In the genomic region with DNA sequence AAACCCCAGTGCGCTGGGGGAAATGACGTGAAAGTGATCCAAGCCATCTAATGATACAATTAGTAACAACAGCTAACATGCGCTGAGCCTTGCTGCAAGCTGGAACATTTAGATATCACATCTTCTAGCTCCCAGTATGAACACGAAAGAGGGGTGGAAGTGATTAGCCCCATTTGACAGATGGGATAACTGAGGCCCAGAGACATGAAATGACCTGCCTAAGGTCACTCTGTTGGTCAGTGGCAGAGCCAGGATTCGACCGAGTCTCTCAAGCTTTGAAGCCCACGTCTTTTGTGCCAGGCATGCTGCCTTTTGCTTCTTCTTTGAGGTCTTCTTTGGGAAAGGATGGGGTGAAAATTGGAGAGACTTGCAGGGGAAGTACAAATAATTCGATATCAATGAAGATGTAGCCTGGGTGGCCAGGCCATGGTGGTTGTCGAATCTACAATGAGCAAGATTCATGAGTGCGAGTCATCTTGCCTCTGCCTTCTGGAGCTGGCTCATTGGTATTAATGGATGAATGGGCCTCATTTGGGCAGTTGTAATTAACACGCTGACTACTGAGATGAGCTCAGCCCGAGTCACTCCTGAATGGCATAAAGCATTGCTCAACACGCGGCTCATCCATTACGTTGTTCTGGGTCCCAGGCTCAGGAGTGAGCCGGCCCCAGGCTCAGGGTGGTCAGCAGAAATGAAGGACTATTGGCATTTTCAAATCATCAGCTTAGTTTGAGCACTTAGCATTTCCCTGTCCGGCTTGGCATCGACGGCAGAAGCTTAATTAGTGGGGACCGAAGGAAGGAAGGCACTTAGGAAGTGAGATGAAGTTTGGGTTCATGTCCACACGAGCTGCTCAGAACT, we compare ENCODE assay signal across 17 cellular contexts. TPM values are rescaled to one million over a fixed set of nuclear protein-coding genes. Genes with fewer than 3 reads are reported as not detected.
DNase-seq lines count a peak whose midpoint lies in the region; ATAC-seq and TF ChIP-seq lines count a peak whose summit lies in the region.
"Had no signal": no experiment of that assay in that cellular context is flagged by ENCODE, and none has a peak within 500 bp of the region (broad histone marks: within the 10 kb centered on the region; RNA-seq: fewer than 3 reads in every experiment).

No MANE protein-coding gene starts in this region.

- H3K4me2 ChIP-seq in mammary epithelial cell (ENCODE audit: insufficient read depth, low read depth, low read length) = no peak overlapping the region
- H3K4me2 ChIP-seq: A549 had no signal

- no peak overlapping the region for H3K9ac ChIP-seq in mammary epithelial cell (ENCODE audit: insufficient read depth, low read length)

- CTCF ChIA-PET in mammary epithelial cell (lab: Charles Lee; ENCODE audit: low non-redundant PET) = interaction anchor here (0.6 to 0.8 kb wide), 2 partner anchors 388 to 436 kb away, joined by 3 to 4 read pairs; no protein-coding TSS in a partner anchor

- H3K79me2 ChIP-seq in mammary epithelial cell (ENCODE audit: insufficient read depth, low read length) = no peaks in the 10 kb centered on the region

- H4K20me1 ChIP-seq in mammary epithelial cell (ENCODE audit: insufficient read depth, low read length) = no peaks in the 10 kb centered on the region

- H3K9me3 ChIP-seq in mammary epithelial cell (replicated peaks; ENCODE audit: insufficient read depth, low read length) (no peaks in the 10 kb centered on the region), breast epithelium (no peaks in the 10 kb centered on the region)
- H3K9me3 ChIP-seq: A549, neutrophil, stomach had no signal

- no peaks in the 10 kb centered on the region for H3K27me3 ChIP-seq in mammary epithelial cell (ENCODE audit: insufficient read depth, low read length)
- no peaks in the 10 kb centered on the region for H3K27me3 ChIP-seq in breast epithelium

- TF ChIP-seq CTCF in mammary epithelial cell (conservative IDR thresholded peaks at IDR 0.05 in 1 of 2, IDR thresholded peaks at IDR 0.05 in 1 of 2; ENCODE audit: extremely low read depth in 1 of 2, insufficient read depth in 1 of 2, low read depth in 1 of 2, low read length in 2 of 2) (no peak), breast epithelium (IDR thresholded peaks at IDR 0.05) (no peak)

- 73% methylated on average over 16 of the region's 21 CpGs for WGBS in mammary epithelial cell (ENCODE audit: low coverage, missing lambda C conversion rate)

- DNase-seq in mammary epithelial cell (peak; percentile 62), breast epithelium (ENCODE audit: low spot score in 2 of 2) (no peak), fibroblast of peridontal ligament (ENCODE audit: extremely low read depth) (peak; percentile 12), NCI-H2029 treated with DMSO at 0.1 percent for 48 hours (lab: John Stamatoyannopoulos, UW) (no peak), NCI-H2081 treated with DMSO at 0.1 percent for 48 hours (lab: John Stamatoyannopoulos, UW) (no peak)
- no peak for DNase-seq in stimulated activated CD4-positive, alpha-beta T cell treated with anti-CD3 and anti-CD28 coated beads, Interleukin-2, amount 100 ng/mL, for 24 hours
- DNase-seq: activated CD4-positive, CD25-positive, alpha-beta regulatory T cell; cerebellar nuclear complex; COR-L47; H7; NCI-H2171; stomach had no signal

- H3K27ac ChIP-seq in mammary epithelial cell (ENCODE audit: insufficient read depth, low read depth, low read length) (no peak overlapping the region), breast epithelium (no peak overlapping the region)
- H3K27ac ChIP-seq: A549, neutrophil, skin epidermis, stomach had no signal

- H2AFZ ChIP-seq in mammary epithelial cell (ENCODE audit: low read depth, low read length) = no peak overlapping the region

- dilution Hi-C loops in mammary epithelial cell (cut with HindIII; ENCODE audit: low sequenced_read_pairs) = loop anchor here (25.0 kb wide), 1 partner anchor 375 kb away; no protein-coding TSS in a partner anchor

- H3K4me1 ChIP-seq in mammary epithelial cell (ENCODE audit: insufficient read depth, low read length) = no peaks in the 10 kb centered on the region
- H3K4me1 ChIP-seq in breast epithelium = no peaks in the 10 kb centered on the region

- intact Hi-C loops in mammary epithelial cell (cut with micrococcal nuclease) = no loop called here
- intact Hi-C loops in breast epithelium (cut with DNase I; ENCODE audit: low total_unique reads) = no loop called here

- in situ Hi-C loops in mammary epithelial cell (cut with MboI; ENCODE audit: low sequenced_read_pairs in 2 of 2) = loop anchor here (25.0 kb wide), 2 partner anchors 375 to 800 kb away; no protein-coding TSS in a partner anchor

- no peak overlapping the region for H3K4me3 ChIP-seq in mammary epithelial cell (replicated peaks in 1 of 3; ENCODE audit: insufficient read depth in 1 of 3, low read depth in 2 of 3, low read length in 3 of 3)
- no peak overlapping the region for H3K4me3 ChIP-seq in breast epithelium
- H3K4me3 ChIP-seq: A549, skin epidermis, stomach had no signal

- TF ChIP-seq POLR2A in breast epithelium (IDR thresholded peaks at IDR 0.05) = no peak

- no TSS peak for BruUV-seq in mammary epithelial cell (replicated peaks; lab: Mats Ljungman, UMichigan)

- H3K36me3 ChIP-seq in mammary epithelial cell (ENCODE audit: insufficient read depth, low read length) (no peaks in the 10 kb centered on the region), breast epithelium (no peaks in the 10 kb centered on the region)
- H3K36me3 ChIP-seq: neutrophil, stomach had no signal

- ATAC-seq in SK-N-SH treated with all-trans-retinoic acid at 6 μM for 48 hours (peak; percentile 34; the same call in 2 of the 3 replicates), GM18498 (IDR thresholded peaks at IDR 0.05; ENCODE audit: unreplicated experiment) (no peak)
- ATAC-seq: A549 had no signal

TF ChIP-seq in SK-N-SH treated with all-trans-retinoic acid at 6 μM for 48 hours, 23 proteins besides CTCF, POLR2A, EP300 and RAD21 (continues in another document):
- TF ChIP-seq ZFP30 (CRISPR knock-in tag; IDR thresholded peaks at IDR 0.05) (no peak), ZFP3 (CRISPR knock-in tag; IDR thresholded peaks at IDR 0.05) (no peak), GLIS3 (CRISPR knock-in tag; IDR thresholded peaks at IDR 0.05) (no peak), TOX (CRISPR knock-in tag; IDR thresholded peaks at IDR 0.05; ENCODE audit: borderline replicate concordance) (no peak), PPARA (CRISPR knock-in tag; IDR thresholded peaks at IDR 0.05; ENCODE audit: borderline replicate concordance) (no peak), TCF4 (CRISPR knock-in tag; IDR thresholded peaks at IDR 0.05; ENCODE audit: borderline replicate concordance) (no peak), CSDC2 (CRISPR knock-in tag; IDR thresholded peaks at IDR 0.05) (no peak), ZNF70 (CRISPR knock-in tag; IDR thresholded peaks at IDR 0.05) (no peak)
- TF ChIP-seq, protein P1, sequence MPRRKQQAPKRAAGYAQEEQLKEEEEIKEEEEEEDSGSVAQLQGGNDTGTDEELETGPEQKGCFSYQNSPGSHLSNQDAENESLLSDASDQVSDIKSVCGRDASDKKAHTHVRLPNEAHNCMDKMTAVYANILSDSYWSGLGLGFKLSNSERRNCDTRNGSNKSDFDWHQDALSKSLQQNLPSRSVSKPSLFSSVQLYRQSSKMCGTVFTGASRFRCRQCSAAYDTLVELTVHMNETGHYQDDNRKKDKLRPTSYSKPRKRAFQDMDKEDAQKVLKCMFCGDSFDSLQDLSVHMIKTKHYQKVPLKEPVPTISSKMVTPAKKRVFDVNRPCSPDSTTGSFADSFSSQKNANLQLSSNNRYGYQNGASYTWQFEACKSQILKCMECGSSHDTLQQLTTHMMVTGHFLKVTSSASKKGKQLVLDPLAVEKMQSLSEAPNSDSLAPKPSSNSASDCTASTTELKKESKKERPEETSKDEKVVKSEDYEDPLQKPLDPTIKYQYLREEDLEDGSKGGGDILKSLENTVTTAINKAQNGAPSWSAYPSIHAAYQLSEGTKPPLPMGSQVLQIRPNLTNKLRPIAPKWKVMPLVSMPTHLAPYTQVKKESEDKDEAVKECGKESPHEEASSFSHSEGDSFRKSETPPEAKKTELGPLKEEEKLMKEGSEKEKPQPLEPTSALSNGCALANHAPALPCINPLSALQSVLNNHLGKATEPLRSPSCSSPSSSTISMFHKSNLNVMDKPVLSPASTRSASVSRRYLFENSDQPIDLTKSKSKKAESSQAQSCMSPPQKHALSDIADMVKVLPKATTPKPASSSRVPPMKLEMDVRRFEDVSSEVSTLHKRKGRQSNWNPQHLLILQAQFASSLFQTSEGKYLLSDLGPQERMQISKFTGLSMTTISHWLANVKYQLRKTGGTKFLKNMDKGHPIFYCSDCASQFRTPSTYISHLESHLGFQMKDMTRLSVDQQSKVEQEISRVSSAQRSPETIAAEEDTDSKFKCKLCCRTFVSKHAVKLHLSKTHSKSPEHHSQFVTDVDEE (CRISPR knock-in tag; IDR thresholded peaks at IDR 0.05) = no peak
- TF ChIP-seq, protein P2, sequence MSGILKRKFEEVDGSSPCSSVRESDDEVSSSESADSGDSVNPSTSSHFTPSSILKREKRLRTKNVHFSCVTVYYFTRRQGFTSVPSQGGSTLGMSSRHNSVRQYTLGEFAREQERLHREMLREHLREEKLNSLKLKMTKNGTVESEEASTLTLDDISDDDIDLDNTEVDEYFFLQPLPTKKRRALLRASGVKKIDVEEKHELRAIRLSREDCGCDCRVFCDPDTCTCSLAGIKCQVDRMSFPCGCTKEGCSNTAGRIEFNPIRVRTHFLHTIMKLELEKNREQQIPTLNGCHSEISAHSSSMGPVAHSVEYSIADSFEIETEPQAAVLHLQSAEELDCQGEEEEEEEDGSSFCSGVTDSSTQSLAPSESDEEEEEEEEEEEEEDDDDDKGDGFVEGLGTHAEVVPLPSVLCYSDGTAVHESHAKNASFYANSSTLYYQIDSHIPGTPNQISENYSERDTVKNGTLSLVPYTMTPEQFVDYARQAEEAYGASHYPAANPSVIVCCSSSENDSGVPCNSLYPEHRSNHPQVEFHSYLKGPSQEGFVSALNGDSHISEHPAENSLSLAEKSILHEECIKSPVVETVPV (CRISPR knock-in tag; IDR thresholded peaks at IDR 0.05) = no peak

RNA-seq across cellular contexts. Expression of a gene that starts 28.0 kb away (rescaled TPM):
- total RNA-seq in mammary epithelial cell (1 to 10 TPM in 1 of 2 donors, under 1 TPM in 1; 0.38 to 3.2 TPM), breast epithelium (10 to 100 TPM; 16.3 to 26.6 (median 20.3) TPM)
- polyA plus RNA-seq in mammary epithelial cell = 0.18 TPM
- polyA minus RNA-seq in mammary epithelial cell = not detected

Comparison
In these comparisons a context has a peak if more than half of its experiments do, and no peak if none do; other contexts are left out.
1. DNase-seq: peak in mammary epithelial cell (single experiment) and fibroblast of peridontal ligament (single experiment); none in breast epithelium (0 of 2), NCI-H2029 treated with DMSO at 0.1 percent for 48 hours (single experiment), stimulated activated CD4-positive, alpha-beta T cell treated with anti-CD3 and anti-CD28 coated beads, Interleukin-2, amount 100 ng/mL, for 24 hours (0 of 2) and NCI-H2081 treated with DMSO at 0.1 percent for 48 hours (single experiment).
2. RNA of a gene that starts 28.0 kb away (total RNA-seq): 16.3 to 26.6 TPM in breast epithelium; 0.38 to 3.2 TPM in mammary epithelial cell; every median in the first group is over 4 times any median in the second.